ENCODE assay signal across 23 cellular contexts in the genomic region with DNA sequence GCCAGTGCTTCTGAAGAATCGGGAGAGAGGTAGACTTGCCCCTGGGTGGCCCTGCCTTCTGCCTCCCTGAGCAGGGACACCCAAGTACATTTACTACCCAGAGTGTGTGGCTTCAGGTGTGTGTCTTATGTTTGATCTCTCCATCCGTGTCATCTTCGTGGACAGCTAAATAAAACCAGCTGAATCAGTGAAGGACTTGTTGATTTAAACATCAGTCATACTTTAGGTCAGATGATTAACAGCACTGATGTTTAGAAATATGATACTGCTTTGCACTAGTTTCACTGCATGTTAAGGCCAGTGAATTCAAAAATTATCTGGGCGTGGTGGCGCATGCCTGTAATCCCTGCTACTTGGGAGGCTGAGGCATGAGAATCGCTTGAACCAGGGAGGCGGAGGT. TPM values are rescaled to one million over a fixed set of nuclear protein-coding genes. Genes with fewer than 3 reads are reported as not detected.
DNase-seq lines count a peak whose midpoint lies in the region; ATAC-seq and TF ChIP-seq lines count a peak whose summit lies in the region.
"Had no signal": no experiment of that assay in that cellular context is flagged by ENCODE, and none has a peak within 500 bp of the region (broad histone marks: within the 10 kb centered on the region; RNA-seq: fewer than 3 reads in every experiment).

No MANE protein-coding gene starts in this region.

- H3K79me2 ChIP-seq in MM.1S (ENCODE audit: low read length) = peaks cover 55% of the 10 kb centered on the region

- no peaks in the 10 kb centered on the region for H4K20me1 ChIP-seq in MM.1S (ENCODE audit: insufficient read depth, low read length)

- 97% methylated on average over 7 of the region's 7 CpGs for WGBS in mesenchymal stem cell
- WGBS in endodermal cell (ENCODE audit: insufficient coverage in 1 of 2, insufficient read length in 1 of 2), 2 experiments = 95 to 98% methylated on average over 6 to 7 of the region's 7 CpGs

- peaks cover 44% of the 10 kb centered on the region for H3K36me3 Mint-ChIP-seq in activated CD4-positive, alpha-beta T cell treated with anti-CD3 and anti-CD28 coated beads, Interleukin-2, amount 10 ng/mL, durations not matched to agents 7 days and 5 days (ENCODE audit: low read depth)
- H3K36me3 Mint-ChIP-seq in WTC11 (peaks cover 57% of the 10 kb centered on the region), endodermal cell (ENCODE audit: low read depth) (peaks cover 60% of the 10 kb centered on the region)

- no peak overlapping the region for H2BK12ac ChIP-seq in mesenchymal stem cell (ENCODE audit: low read length in 2 of 2)

- H2BK15ac ChIP-seq in mesenchymal stem cell (ENCODE audit: low read depth, poor library complexity, severe bottlenecking) = no peak overlapping the region

- no peaks in the 10 kb centered on the region for H3K27me3 Mint-ChIP-seq in activated CD4-positive, alpha-beta T cell treated with anti-CD3 and anti-CD28 coated beads, Interleukin-2, amount 10 ng/mL, durations not matched to agents 7 days and 5 days
- no peaks in the 10 kb centered on the region for H3K27me3 Mint-ChIP-seq in WTC11 (ENCODE audit: low read depth)
- H3K27me3 Mint-ChIP-seq in endodermal cell (ENCODE audit: insufficient read depth) = no peaks in the 10 kb centered on the region

- H3K79me1 ChIP-seq in mesenchymal stem cell (replicated peaks; ENCODE audit: low read length, poor library complexity, severe bottlenecking) = peaks cover 43% of the 10 kb centered on the region

- no peaks in the 10 kb centered on the region for H3K9me3 ChIP-seq in mesenchymal stem cell (ENCODE audit: control insufficient read depth, low read length)
- no peaks in the 10 kb centered on the region for H3K9me3 ChIP-seq in endodermal cell (ENCODE audit: control insufficient read depth, low read length)
- no peaks in the 10 kb centered on the region for H3K9me3 ChIP-seq in MM.1S (replicated peaks; ENCODE audit: insufficient read depth, low read length)
- H3K9me3 ChIP-seq: Peyer's patch had no signal

- POLR2A ChIA-PET in activated CD4-positive, alpha-beta T cell treated with anti-CD3 and anti-CD28 coated beads, Interleukin-2, amount 10 ng/mL, durations not matched to agents 7 days and 5 days (lab: Charles Lee) = no interaction called here
- POLR2A ChIA-PET in WTC11 (lab: Charles Lee) = no interaction called here

- H3K23ac ChIP-seq in mesenchymal stem cell (ENCODE audit: low read length in 2 of 2) = no peak overlapping the region

- no peak overlapping the region for H3K4ac ChIP-seq in mesenchymal stem cell (ENCODE audit: low read depth in 1 of 2, low read length in 2 of 2)

- no peak overlapping the region for H3K4me2 ChIP-seq in mesenchymal stem cell (ENCODE audit: low read length, poor library complexity, severe bottlenecking)
- H3K4me2 ChIP-seq in MM.1S (ENCODE audit: low read depth, low read length) = no peak overlapping the region
- H3K4me2 ChIP-seq: smooth muscle cell had no signal

- H3K4me3 Mint-ChIP-seq in activated CD4-positive, alpha-beta T cell treated with anti-CD3 and anti-CD28 coated beads, Interleukin-2, amount 10 ng/mL, durations not matched to agents 7 days and 5 days = no peak overlapping the region
- H3K4me3 Mint-ChIP-seq in WTC11 (no peak overlapping the region), endodermal cell (no peak overlapping the region)

- peak overlapping the region; percentile 79 for H2AK5ac ChIP-seq in mesenchymal stem cell (ENCODE audit: low read length, severe bottlenecking)

- TF ChIP-seq CTCF in WTC11 (IDR thresholded peaks at IDR 0.05) (no peak), endodermal cell (conservative IDR thresholded peaks at IDR 0.05) (no peak), MM.1S (IDR thresholded peaks at IDR 0.05; ENCODE audit: low read length) (no peak)

- H3K9ac ChIP-seq in mesenchymal stem cell (ENCODE audit: low read length) = no peak overlapping the region
- no peak overlapping the region for H3K9ac ChIP-seq in endodermal cell (ENCODE audit: extremely low read depth, low read length, poor library complexity, severe bottlenecking)
- no peak overlapping the region for H3K9ac ChIP-seq in MM.1S (ENCODE audit: low read length)

- no peak overlapping the region for H2BK120ac ChIP-seq in mesenchymal stem cell (ENCODE audit: low read depth, low read length)

- no peaks in the 10 kb centered on the region for H3K27me3 ChIP-seq in mesenchymal stem cell (ENCODE audit: control insufficient read depth in 1 of 2, insufficient read depth in 1 of 2, low read length in 2 of 2)
- no peaks in the 10 kb centered on the region for H3K27me3 ChIP-seq in endodermal cell (ENCODE audit: control insufficient read depth, insufficient read depth, low read length, poor library complexity, severe bottlenecking)
- H3K27me3 ChIP-seq in MM.1S (replicated peaks; ENCODE audit: insufficient read depth, low read length) = no peaks in the 10 kb centered on the region
- H3K27me3 ChIP-seq: Peyer's patch had no signal

- no peak for ATAC-seq in WTC11
- ATAC-seq: left lobe of liver had no signal

- no peak overlapping the region for H4K8ac ChIP-seq in mesenchymal stem cell (ENCODE audit: low read length)

- H3K9me2 ChIP-seq in MM.1S (replicated peaks; ENCODE audit: insufficient read depth, low read length) = no peaks in the 10 kb centered on the region

- peaks cover 19% of the 10 kb centered on the region for H3F3A ChIP-seq in MM.1S (ENCODE audit: insufficient read depth, low read length)

- H3K36me3 ChIP-seq in mesenchymal stem cell (ENCODE audit: control insufficient read depth in 1 of 2, insufficient read depth in 2 of 2, low read depth in 1 of 2, low read length in 2 of 2) (peaks cover 55 to 61% of the 10 kb centered on the region in 2 experiments), endodermal cell (ENCODE audit: control insufficient read depth, insufficient read depth, low read length) (peaks cover 66% of the 10 kb centered on the region), MM.1S (replicated peaks; ENCODE audit: insufficient read depth, low read length) (peaks cover 12% of the 10 kb centered on the region)

- no peak overlapping the region for H2BK5ac ChIP-seq in mesenchymal stem cell (ENCODE audit: low read depth, low read length, poor library complexity, severe bottlenecking)

- peak overlapping the region; percentile 9 for H3K27ac Mint-ChIP-seq in activated CD4-positive, alpha-beta T cell treated with anti-CD3 and anti-CD28 coated beads, Interleukin-2, amount 10 ng/mL, durations not matched to agents 7 days and 5 days
- peak overlapping the region; percentile 38 for H3K27ac Mint-ChIP-seq in WTC11
- no peak overlapping the region for H3K27ac Mint-ChIP-seq in endodermal cell

- H3K4me1 Mint-ChIP-seq in activated CD4-positive, alpha-beta T cell treated with anti-CD3 and anti-CD28 coated beads, Interleukin-2, amount 10 ng/mL, durations not matched to agents 7 days and 5 days = peaks cover 57% of the 10 kb centered on the region
- peaks cover 11% of the 10 kb centered on the region for H3K4me1 Mint-ChIP-seq in WTC11
- H3K4me1 Mint-ChIP-seq in endodermal cell = peaks cover 5% of the 10 kb centered on the region

- H3K4me3 ChIP-seq in mesenchymal stem cell (ENCODE audit: insufficient read depth in 1 of 2, low read depth in 1 of 2, low read length in 2 of 2) (no peak overlapping the region), endodermal cell (ENCODE audit: low read length) (no peak overlapping the region), MM.1S (ENCODE audit: low read length) (no peak overlapping the region)
- H3K4me3 ChIP-seq: Peyer's patch, SK-N-MC, smooth muscle cell had no signal

- no peak overlapping the region for H3K14ac ChIP-seq in mesenchymal stem cell (ENCODE audit: low read length in 2 of 2)

- H4K91ac ChIP-seq in mesenchymal stem cell (ENCODE audit: low read length) = no peak overlapping the region

- H3K18ac ChIP-seq in mesenchymal stem cell (ENCODE audit: low read depth in 1 of 2, low read length in 2 of 2) = no peak overlapping the region

- no peaks in the 10 kb centered on the region for H3K9me3 Mint-ChIP-seq in activated CD4-positive, alpha-beta T cell treated with anti-CD3 and anti-CD28 coated beads, Interleukin-2, amount 10 ng/mL, durations not matched to agents 7 days and 5 days
- H3K9me3 Mint-ChIP-seq in WTC11 (no peaks in the 10 kb centered on the region), endodermal cell (no peaks in the 10 kb centered on the region)

- DNase-seq in activated CD4-positive, alpha-beta T cell treated with anti-CD3 and anti-CD28 coated beads, Interleukin-2, amount 10 ng/mL, durations not matched to agents 7 days and 5 days = no peak
- no peak for DNase-seq in activated CD4-positive, alpha-beta T cell treated with anti-CD3 and anti-CD28 coated beads for 48 hours
- DNase-seq in WTC11 (ENCODE audit: low spot score) (no peak), mesenchymal stem cell (no peak), endodermal cell (no peak), MM.1S (no peak)
- DNase-seq: activated gamma-delta T cell treated with Interleukin-2 at 50 U/mL for 16 hours; anterior cingulate cortex; Calu3; cerebellar nuclear complex; effector CD8-positive, alpha-beta T cell; EL; NCI-H146; NCI-H2227 treated with DMSO at 0.1 percent for 48 hours; stimulated activated CD4-positive, alpha-beta T cell treated with anti-CD3 and anti-CD28 coated beads, Interleukin-4, amount 100 ng/mL, for 1 hour had no signal

- CTCF ChIA-PET in activated CD4-positive, alpha-beta T cell treated with anti-CD3 and anti-CD28 coated beads, Interleukin-2, amount 10 ng/mL, durations not matched to agents 7 days and 5 days (lab: Charles Lee) = no interaction called here
- CTCF ChIA-PET in WTC11 (lab: Charles Lee) = no interaction called here

- H2AFZ ChIP-seq in mesenchymal stem cell (ENCODE audit: low read depth, low read length) (no peak overlapping the region), MM.1S (ENCODE audit: low read length) (no peak overlapping the region)

- H3K4me1 ChIP-seq in mesenchymal stem cell (ENCODE audit: control insufficient read depth, insufficient read depth, low read depth, low read length) (peaks cover 21% of the 10 kb centered on the region), endodermal cell (ENCODE audit: control insufficient read depth, insufficient read depth, low read length) (no peaks in the 10 kb centered on the region), MM.1S (ENCODE audit: low read length) (peaks cover 22% of the 10 kb centered on the region)

- peak overlapping the region; percentile 34 for H3K27ac ChIP-seq in mesenchymal stem cell (ENCODE audit: low read length, poor library complexity, severe bottlenecking)
- H3K27ac ChIP-seq in endodermal cell (ENCODE audit: low read depth, low read length) = no peak overlapping the region
- H3K27ac ChIP-seq in MM.1S (ENCODE audit: low read length) = no peak overlapping the region
- H3K27ac ChIP-seq: Peyer's patch, SK-N-MC had no signal

RNA-seq across cellular contexts. Expression of gene MTG1, which starts 4.0 kb away (rescaled TPM):
- total RNA-seq in activated CD4-positive, alpha-beta T cell treated with anti-CD3 and anti-CD28 coated beads, Interleukin-2, amount 10 ng/mL, durations not matched to agents 7 days and 5 days = 10 to 100 TPM; 47.7 to 56.1 TPM
- total RNA-seq in WTC11 (2021) = 51.8 to 63.0 TPM (median 53.0 TPM) in 3 replicates
- polyA plus RNA-seq in mesenchymal stem cell (2013, experiment 1 of 2) = 26.2 TPM
- polyA plus RNA-seq in mesenchymal stem cell (2013, experiment 2 of 2) = 26.0 TPM
- 10 to 100 TPM; 71.3 to 86.0 TPM for total RNA-seq in endodermal cell
- polyA plus RNA-seq in endodermal cell (2013, experiment 1 of 2) = 46.8 TPM
- polyA plus RNA-seq in endodermal cell (2013, experiment 2 of 2) = 45.4 TPM

RNA-seq across cellular contexts. Expression of gene PAOX, which starts 18.9 kb away (rescaled TPM):
- 1 to 10 TPM; 2.6 to 5.0 TPM for total RNA-seq in activated CD4-positive, alpha-beta T cell treated with anti-CD3 and anti-CD28 coated beads, Interleukin-2, amount 10 ng/mL, durations not matched to agents 7 days and 5 days
- total RNA-seq in WTC11 (2021) (3.6 to 5.6 TPM (median 5.2 TPM) in 3 replicates), endodermal cell (10 to 100 TPM in 1 of 2 donors, 1 to 10 TPM in 1; 9.7 to 11.1 TPM)
- 4.3 TPM for polyA plus RNA-seq in mesenchymal stem cell (2013, experiment 1 of 2)
- 4.0 TPM for polyA plus RNA-seq in mesenchymal stem cell (2013, experiment 2 of 2)
- 5.4 TPM for polyA plus RNA-seq in endodermal cell (2013, experiment 1 of 2)
- 5.5 TPM for polyA plus RNA-seq in endodermal cell (2013, experiment 2 of 2)

RNA-seq across cellular contexts. Expression of gene ECHS1, which starts 24.8 kb away (rescaled TPM):
- total RNA-seq in activated CD4-positive, alpha-beta T cell treated with anti-CD3 and anti-CD28 coated beads, Interleukin-2, amount 10 ng/mL, durations not matched to agents 7 days and 5 days = 10 to 100 TPM; 34.9 to 40.2 TPM
- total RNA-seq in WTC11 (2021) = 84.1 to 91.8 TPM (median 88.8 TPM) in 3 replicates
- 78.5 TPM for polyA plus RNA-seq in mesenchymal stem cell (2013, experiment 1 of 2)
- 77.3 TPM for polyA plus RNA-seq in mesenchymal stem cell (2013, experiment 2 of 2)
- total RNA-seq in endodermal cell = 100 to 1,000 TPM in 1 of 2 donors, 10 to 100 TPM in 1; 92.3 to 102 TPM
- polyA plus RNA-seq in endodermal cell (2013, experiment 1 of 2) = 91.8 TPM
- 91.2 TPM for polyA plus RNA-seq in endodermal cell (2013, experiment 2 of 2)

RNA-seq across cellular contexts. Expression of gene SPRN, which starts 26.5 kb away (rescaled TPM):
- not detected for total RNA-seq in activated CD4-positive, alpha-beta T cell treated with anti-CD3 and anti-CD28 coated beads, Interleukin-2, amount 10 ng/mL, durations not matched to agents 7 days and 5 days
- total RNA-seq in WTC11 (2021) = 0.27 to 0.59 TPM (median 0.32 TPM) in 3 replicates
- 0.17 TPM for polyA plus RNA-seq in mesenchymal stem cell (2013, experiment 1 of 2)
- polyA plus RNA-seq in mesenchymal stem cell (2013, experiment 2 of 2) = 0.19 TPM
- total RNA-seq in endodermal cell = under 1 TPM; 0.11 to 0.24 TPM
- polyA plus RNA-seq in endodermal cell (2013, experiment 1 of 2) = 0.32 TPM
- polyA plus RNA-seq in endodermal cell (2013, experiment 2 of 2) = 0.33 TPM
- total RNA-seq: A172, Calu3, M059J, pulmonary artery endothelial cell had no signal

RNA-seq across cellular contexts. Expression of gene FUOM, which starts 40.1 kb away (rescaled TPM):
- 10 to 100 TPM; 11.9 to 16.2 TPM for total RNA-seq in activated CD4-positive, alpha-beta T cell treated with anti-CD3 and anti-CD28 coated beads, Interleukin-2, amount 10 ng/mL, durations not matched to agents 7 days and 5 days
- total RNA-seq in WTC11 (2021) = 31.3 to 40.5 TPM (median 33.8 TPM) in 3 replicates
- polyA plus RNA-seq in mesenchymal stem cell (2013, experiment 1 of 2) = 38.2 TPM
- polyA plus RNA-seq in mesenchymal stem cell (2013, experiment 2 of 2) = 37.0 TPM
- total RNA-seq in endodermal cell = 10 to 100 TPM; 81.0 to 83.9 TPM
- 25.6 TPM for polyA plus RNA-seq in endodermal cell (2013, experiment 1 of 2)
- 26.4 TPM for polyA plus RNA-seq in endodermal cell (2013, experiment 2 of 2)
- polyA plus RNA-seq: neural cell had no signal
